Comparison of ENCODE assay signal across 8 cellular contexts in the genomic region with DNA sequence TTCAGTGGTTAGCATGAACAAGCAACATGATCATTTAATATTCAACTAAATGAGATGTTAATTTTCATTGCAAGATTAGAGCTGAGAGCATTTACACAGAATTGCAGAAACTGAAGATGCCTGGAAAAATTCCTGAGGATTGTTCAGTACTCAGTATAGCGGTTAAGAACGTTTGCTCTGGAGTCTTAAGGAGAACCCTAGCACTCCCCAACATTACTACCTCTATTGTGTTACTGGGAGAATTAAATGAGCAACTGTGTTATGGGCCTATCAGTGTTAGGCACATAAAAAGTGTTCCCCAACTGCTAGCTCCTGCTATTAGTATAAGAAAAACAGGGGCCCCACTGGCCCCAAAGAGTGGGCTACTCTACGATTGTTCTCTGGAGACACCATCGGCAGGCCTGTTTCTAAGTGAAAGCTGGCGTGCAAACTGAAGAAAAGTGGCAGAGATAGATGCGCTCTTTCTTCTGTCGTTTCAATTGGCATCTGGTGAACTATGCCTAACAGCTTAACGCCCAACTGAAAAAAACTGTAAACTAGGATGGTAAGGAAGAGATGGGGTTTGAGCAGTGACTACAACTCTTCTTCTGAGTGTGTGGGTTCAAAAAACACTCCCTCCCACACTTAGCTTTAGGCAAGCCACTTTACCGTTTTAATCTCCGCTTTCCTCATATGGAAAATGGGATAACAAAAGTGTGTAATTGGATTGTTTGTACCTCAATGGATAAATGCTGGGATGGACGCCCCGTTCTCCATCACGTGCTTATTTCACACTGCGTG. TPM values are rescaled to one million over a fixed set of nuclear protein-coding genes. Genes with fewer than 3 reads are reported as not detected.
DNase-seq lines count a peak whose midpoint lies in the region; ATAC-seq and TF ChIP-seq lines count a peak whose summit lies in the region.

No MANE protein-coding gene starts in this region.

- H3K27me3 Mint-ChIP-seq in CD4-positive, CD25-positive, alpha-beta regulatory T cell, result no peaks in the 10 kb centered on the region
- H3K27me3 Mint-ChIP-seq in neural crest cell (ENCODE audit: low read depth), result peaks cover 34% of the 10 kb centered on the region

- no peaks in the 10 kb centered on the region for H3K9me3 ChIP-seq in CD4-positive, CD25-positive, alpha-beta regulatory T cell (ENCODE audit: control insufficient read depth in 2 of 2, low read length in 2 of 2)
- no peaks in the 10 kb centered on the region for H3K9me3 ChIP-seq in NT2/D1 (ENCODE audit: insufficient read depth, low read length)
- H3K9me3 ChIP-seq in effector memory CD4-positive, alpha-beta T cell (ENCODE audit: control insufficient read depth, low read length), result no peaks in the 10 kb centered on the region

- DNase-seq in CD4-positive, CD25-positive, alpha-beta regulatory T cell, result peak in 2 of 3 donors; percentile 31 to 50
- DNase-seq in NT2/D1 (ENCODE audit: low read depth, low spot score), result no peak
- no peak for DNase-seq in effector memory CD4-positive, alpha-beta T cell
- DNase-seq in neural crest cell (ENCODE audit: low read depth, low spot score), result no peak
- no peak for DNase-seq in NCI-H748 treated with DMSO at 0.1 percent for 48 hours (lab: John Stamatoyannopoulos, UW)
- DNase-seq in DMS53 treated with DMSO at 0.1 percent for 48 hours (lab: John Stamatoyannopoulos, UW; ENCODE audit: unreplicated experiment), result no peak
- no peak for DNase-seq in NCI-H1048 (lab: John Stamatoyannopoulos, UW)
- no peak for DNase-seq in dermis blood vessel endothelial cell

- no peaks in the 10 kb centered on the region for H3K27me3 ChIP-seq in CD4-positive, CD25-positive, alpha-beta regulatory T cell (ENCODE audit: control insufficient read depth, insufficient read depth, low read length)
- peaks cover 14% of the 10 kb centered on the region for H3K27me3 ChIP-seq in NT2/D1 (ENCODE audit: insufficient read depth, insufficient read length)
- H3K27me3 ChIP-seq in effector memory CD4-positive, alpha-beta T cell (replicated peaks; ENCODE audit: control insufficient read depth, insufficient read depth, low read length, poor library complexity, severe bottlenecking), result no peaks in the 10 kb centered on the region

- peaks cover 5% of the 10 kb centered on the region for H3K36me3 ChIP-seq in CD4-positive, CD25-positive, alpha-beta regulatory T cell (ENCODE audit: control insufficient read depth, insufficient read depth, low read length)
- peaks cover 13% of the 10 kb centered on the region for H3K36me3 ChIP-seq in NT2/D1 (ENCODE audit: insufficient read depth, insufficient read length, low read length)
- H3K36me3 ChIP-seq in effector memory CD4-positive, alpha-beta T cell (ENCODE audit: control insufficient read depth, insufficient read depth, low read length), result peaks cover 9% of the 10 kb centered on the region

- peak overlapping the region; percentile 73 for H3K27ac ChIP-seq in CD4-positive, CD25-positive, alpha-beta regulatory T cell (ENCODE audit: insufficient read depth, low read length, poor library complexity, severe bottlenecking)
- H3K27ac ChIP-seq in effector memory CD4-positive, alpha-beta T cell (ENCODE audit: insufficient read depth, low read length, poor library complexity, severe bottlenecking), result peak overlapping the region; percentile 80

- H3K9me3 Mint-ChIP-seq in CD4-positive, CD25-positive, alpha-beta regulatory T cell, result no peaks in the 10 kb centered on the region
- no peaks in the 10 kb centered on the region for H3K9me3 Mint-ChIP-seq in neural crest cell

- peak overlapping the region; percentile 95 to 99 (median 98) for H3K4me3 Mint-ChIP-seq in CD4-positive, CD25-positive, alpha-beta regulatory T cell
- peak overlapping the region; percentile 91 for H3K4me3 Mint-ChIP-seq in neural crest cell

- H3K9ac ChIP-seq in NT2/D1 (ENCODE audit: insufficient read length, low read depth), result peak overlapping the region; percentile 88

- peaks cover 63% of the 10 kb centered on the region for H3K4me1 ChIP-seq in CD4-positive, CD25-positive, alpha-beta regulatory T cell (ENCODE audit: control insufficient read depth, insufficient read depth, low read length, poor library complexity, severe bottlenecking)
- H3K4me1 ChIP-seq in NT2/D1 (ENCODE audit: insufficient read depth, insufficient read length), result peaks cover 5% of the 10 kb centered on the region
- peaks cover 39% of the 10 kb centered on the region for H3K4me1 ChIP-seq in effector memory CD4-positive, alpha-beta T cell (ENCODE audit: control insufficient read depth, insufficient read depth, low read length, poor library complexity, severe bottlenecking)

- ATAC-seq in CD4-positive, CD25-positive, alpha-beta regulatory T cell (ENCODE audit: low read depth in 2 of 2), result no peak

- H3K4me3 ChIP-seq in CD4-positive, CD25-positive, alpha-beta regulatory T cell (ENCODE audit: low read depth, low read length), result peak overlapping the region; percentile 96
- peak overlapping the region; percentile 88 for H3K4me3 ChIP-seq in NT2/D1 (ENCODE audit: insufficient read length, low read depth)
- H3K4me3 ChIP-seq in effector memory CD4-positive, alpha-beta T cell (ENCODE audit: insufficient read depth, low read depth, low read length, poor library complexity, severe bottlenecking), result peak overlapping the region; percentile 86

- peaks cover 8% of the 10 kb centered on the region for H3K36me3 Mint-ChIP-seq in CD4-positive, CD25-positive, alpha-beta regulatory T cell
- no peaks in the 10 kb centered on the region for H3K36me3 Mint-ChIP-seq in neural crest cell (ENCODE audit: low read depth)

- peak overlapping the region; percentile 95 to 99 (median 96) for H3K27ac Mint-ChIP-seq in CD4-positive, CD25-positive, alpha-beta regulatory T cell
- H3K27ac Mint-ChIP-seq in neural crest cell (ENCODE audit: unreplicated experiment), result peak overlapping the region; percentile 67

- no peak for TF ChIP-seq CTCF in neural crest cell (conservative IDR thresholded peaks at IDR 0.05)

- peaks cover 32 to 68% (median 55%) of the 10 kb centered on the region in 4 donors for H3K4me1 Mint-ChIP-seq in CD4-positive, CD25-positive, alpha-beta regulatory T cell
- peaks cover 36% of the 10 kb centered on the region for H3K4me1 Mint-ChIP-seq in neural crest cell

RNA-seq across cellular contexts. Expression of a gene that starts 1.3 kb away (rescaled TPM):
- 90.2 TPM for total RNA-seq in CD4-positive, CD25-positive, alpha-beta regulatory T cell
- 10 to 100 TPM; 64.7 to 82.1 (median 74.3) TPM for polyA plus RNA-seq in CD4-positive, CD25-positive, alpha-beta regulatory T cell
- total RNA-seq in neural crest cell, result 16.1 and 17.5 TPM in 2 replicates
- total RNA-seq in dermis blood vessel endothelial cell, result 39.0 and 42.0 TPM in 2 replicates

Comparison
In these comparisons a context has a peak if more than half of its experiments do, and no peak if none do; other contexts are left out.
1. DNase-seq: peak in CD4-positive, CD25-positive, alpha-beta regulatory T cell (2 of 3); none in NT2/D1 (single experiment), effector memory CD4-positive, alpha-beta T cell (0 of 3), neural crest cell (single experiment), NCI-H748 treated with DMSO at 0.1 percent for 48 hours (single experiment), DMS53 treated with DMSO at 0.1 percent for 48 hours (single experiment), NCI-H1048 (single experiment) and dermis blood vessel endothelial cell (single experiment).
2. Peak in every context shown above with its lines, with median percentiles within 50 percentile points of each other: H3K4me3 ChIP-seq.